1 cellular context compared by ENCODE assay signal in the genomic region with DNA sequence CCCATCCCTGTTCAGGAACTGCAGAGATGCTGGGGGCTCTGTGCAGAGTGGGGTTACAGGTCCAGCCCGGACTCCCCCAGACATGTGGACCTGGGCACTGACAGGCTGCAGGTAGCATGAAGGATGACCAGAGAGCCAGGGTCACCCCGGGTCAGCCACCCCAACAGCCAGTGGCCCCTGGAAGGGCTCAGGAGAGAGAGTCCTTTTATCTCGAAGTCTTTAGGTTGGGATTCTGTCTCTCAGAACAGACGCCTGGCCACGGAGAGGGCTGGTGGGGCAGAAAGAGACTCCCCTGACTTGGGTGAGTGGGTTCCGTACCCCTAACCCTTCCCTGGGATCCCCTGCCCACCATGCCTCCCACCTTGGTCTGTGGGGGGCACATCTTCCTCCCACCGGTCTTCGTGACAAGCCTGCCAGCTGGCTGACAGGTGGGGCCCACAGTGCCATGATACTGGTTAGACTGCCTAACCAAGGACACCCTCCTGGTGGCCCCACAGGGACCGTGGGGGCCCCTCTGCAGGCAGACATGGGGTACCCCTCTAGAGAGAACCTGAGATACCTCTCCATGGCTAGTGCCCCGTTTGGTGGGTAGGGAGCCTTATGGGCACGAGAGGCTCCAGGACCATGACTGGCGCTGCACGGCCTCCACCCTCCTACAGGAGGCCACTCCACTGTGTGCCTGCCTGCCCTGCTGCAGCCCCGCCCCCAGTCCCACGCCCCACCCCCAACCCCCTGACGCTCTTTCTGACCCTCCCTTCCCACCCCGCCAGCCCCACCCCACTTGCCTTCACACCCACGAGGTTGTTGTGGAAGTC.
TF ChIP-seq lines count a peak whose summit lies in the region.

No MANE protein-coding gene starts in this region.

TF ChIP-seq in K562, 482 proteins besides CTCF, POLR2A, EP300 and RAD21:
- TF ChIP-seq FIP1L1 (IDR thresholded peaks at IDR 0.05; ENCODE audit: low read depth, low read length, poor library complexity, severe bottlenecking): no peak
- no peak for TF ChIP-seq ZNF12 (CRISPR knock-in tag; IDR thresholded peaks at IDR 0.05)
- no peak for TF ChIP-seq SREBF1 (IDR thresholded peaks at IDR 0.05; ENCODE audit: borderline replicate concordance, low read depth, low read length)
- TF ChIP-seq, protein P1, sequence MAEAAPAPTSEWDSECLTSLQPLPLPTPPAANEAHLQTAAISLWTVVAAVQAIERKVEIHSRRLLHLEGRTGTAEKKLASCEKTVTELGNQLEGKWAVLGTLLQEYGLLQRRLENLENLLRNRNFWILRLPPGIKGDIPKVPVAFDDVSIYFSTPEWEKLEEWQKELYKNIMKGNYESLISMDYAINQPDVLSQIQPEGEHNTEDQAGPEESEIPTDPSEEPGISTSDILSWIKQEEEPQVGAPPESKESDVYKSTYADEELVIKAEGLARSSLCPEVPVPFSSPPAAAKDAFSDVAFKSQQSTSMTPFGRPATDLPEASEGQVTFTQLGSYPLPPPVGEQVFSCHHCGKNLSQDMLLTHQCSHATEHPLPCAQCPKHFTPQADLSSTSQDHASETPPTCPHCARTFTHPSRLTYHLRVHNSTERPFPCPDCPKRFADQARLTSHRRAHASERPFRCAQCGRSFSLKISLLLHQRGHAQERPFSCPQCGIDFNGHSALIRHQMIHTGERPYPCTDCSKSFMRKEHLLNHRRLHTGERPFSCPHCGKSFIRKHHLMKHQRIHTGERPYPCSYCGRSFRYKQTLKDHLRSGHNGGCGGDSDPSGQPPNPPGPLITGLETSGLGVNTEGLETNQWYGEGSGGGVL (CRISPR knock-in tag; IDR thresholded peaks at IDR 0.05): no peak
- TF ChIP-seq, protein P2, sequence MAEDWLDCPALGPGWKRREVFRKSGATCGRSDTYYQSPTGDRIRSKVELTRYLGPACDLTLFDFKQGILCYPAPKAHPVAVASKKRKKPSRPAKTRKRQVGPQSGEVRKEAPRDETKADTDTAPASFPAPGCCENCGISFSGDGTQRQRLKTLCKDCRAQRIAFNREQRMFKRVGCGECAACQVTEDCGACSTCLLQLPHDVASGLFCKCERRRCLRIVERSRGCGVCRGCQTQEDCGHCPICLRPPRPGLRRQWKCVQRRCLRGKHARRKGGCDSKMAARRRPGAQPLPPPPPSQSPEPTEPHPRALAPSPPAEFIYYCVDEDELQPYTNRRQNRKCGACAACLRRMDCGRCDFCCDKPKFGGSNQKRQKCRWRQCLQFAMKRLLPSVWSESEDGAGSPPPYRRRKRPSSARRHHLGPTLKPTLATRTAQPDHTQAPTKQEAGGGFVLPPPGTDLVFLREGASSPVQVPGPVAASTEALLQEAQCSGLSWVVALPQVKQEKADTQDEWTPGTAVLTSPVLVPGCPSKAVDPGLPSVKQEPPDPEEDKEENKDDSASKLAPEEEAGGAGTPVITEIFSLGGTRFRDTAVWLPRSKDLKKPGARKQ (CRISPR knock-in tag; IDR thresholded peaks at IDR 0.05): no peak
- no peak for TF ChIP-seq SIRT6 (IDR thresholded peaks at IDR 0.05; ENCODE audit: low read depth, low read length)
- TF ChIP-seq, protein P3, sequence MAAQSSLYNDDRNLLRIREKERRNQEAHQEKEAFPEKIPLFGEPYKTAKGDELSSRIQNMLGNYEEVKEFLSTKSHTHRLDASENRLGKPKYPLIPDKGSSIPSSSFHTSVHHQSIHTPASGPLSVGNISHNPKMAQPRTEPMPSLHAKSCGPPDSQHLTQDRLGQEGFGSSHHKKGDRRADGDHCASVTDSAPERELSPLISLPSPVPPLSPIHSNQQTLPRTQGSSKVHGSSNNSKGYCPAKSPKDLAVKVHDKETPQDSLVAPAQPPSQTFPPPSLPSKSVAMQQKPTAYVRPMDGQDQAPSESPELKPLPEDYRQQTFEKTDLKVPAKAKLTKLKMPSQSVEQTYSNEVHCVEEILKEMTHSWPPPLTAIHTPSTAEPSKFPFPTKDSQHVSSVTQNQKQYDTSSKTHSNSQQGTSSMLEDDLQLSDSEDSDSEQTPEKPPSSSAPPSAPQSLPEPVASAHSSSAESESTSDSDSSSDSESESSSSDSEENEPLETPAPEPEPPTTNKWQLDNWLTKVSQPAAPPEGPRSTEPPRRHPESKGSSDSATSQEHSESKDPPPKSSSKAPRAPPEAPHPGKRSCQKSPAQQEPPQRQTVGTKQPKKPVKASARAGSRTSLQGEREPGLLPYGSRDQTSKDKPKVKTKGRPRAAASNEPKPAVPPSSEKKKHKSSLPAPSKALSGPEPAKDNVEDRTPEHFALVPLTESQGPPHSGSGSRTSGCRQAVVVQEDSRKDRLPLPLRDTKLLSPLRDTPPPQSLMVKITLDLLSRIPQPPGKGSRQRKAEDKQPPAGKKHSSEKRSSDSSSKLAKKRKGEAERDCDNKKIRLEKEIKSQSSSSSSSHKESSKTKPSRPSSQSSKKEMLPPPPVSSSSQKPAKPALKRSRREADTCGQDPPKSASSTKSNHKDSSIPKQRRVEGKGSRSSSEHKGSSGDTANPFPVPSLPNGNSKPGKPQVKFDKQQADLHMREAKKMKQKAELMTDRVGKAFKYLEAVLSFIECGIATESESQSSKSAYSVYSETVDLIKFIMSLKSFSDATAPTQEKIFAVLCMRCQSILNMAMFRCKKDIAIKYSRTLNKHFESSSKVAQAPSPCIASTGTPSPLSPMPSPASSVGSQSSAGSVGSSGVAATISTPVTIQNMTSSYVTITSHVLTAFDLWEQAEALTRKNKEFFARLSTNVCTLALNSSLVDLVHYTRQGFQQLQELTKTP (IDR thresholded peaks at IDR 0.05; ENCODE audit: low read depth in 1 of 2, partially characterized antibody in 2 of 2): no peak
- TF ChIP-seq, protein P4, sequence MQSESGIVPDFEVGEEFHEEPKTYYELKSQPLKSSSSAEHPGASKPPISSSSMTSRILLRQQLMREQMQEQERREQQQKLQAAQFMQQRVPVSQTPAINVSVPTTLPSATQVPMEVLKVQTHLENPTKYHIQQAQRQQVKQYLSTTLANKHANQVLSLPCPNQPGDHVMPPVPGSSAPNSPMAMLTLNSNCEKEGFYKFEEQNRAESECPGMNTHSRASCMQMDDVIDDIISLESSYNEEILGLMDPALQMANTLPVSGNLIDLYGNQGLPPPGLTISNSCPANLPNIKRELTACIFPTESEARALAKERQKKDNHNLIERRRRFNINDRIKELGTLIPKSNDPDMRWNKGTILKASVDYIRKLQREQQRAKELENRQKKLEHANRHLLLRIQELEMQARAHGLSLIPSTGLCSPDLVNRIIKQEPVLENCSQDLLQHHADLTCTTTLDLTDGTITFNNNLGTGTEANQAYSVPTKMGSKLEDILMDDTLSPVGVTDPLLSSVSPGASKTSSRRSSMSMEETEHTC (IDR thresholded peaks at IDR 0.05): no peak
- no peak for TF ChIP-seq HMGN3 (IDR thresholded peaks at IDR 0.05; ENCODE audit: borderline replicate concordance, extremely low read depth, insufficient read length, low read depth, low read length)
- TF ChIP-seq ZNF830 (CRISPR knock-in tag; IDR thresholded peaks at IDR 0.05): no peak
